Comparison of ENCODE assay signal across 8 cellular contexts in the genomic region with DNA sequence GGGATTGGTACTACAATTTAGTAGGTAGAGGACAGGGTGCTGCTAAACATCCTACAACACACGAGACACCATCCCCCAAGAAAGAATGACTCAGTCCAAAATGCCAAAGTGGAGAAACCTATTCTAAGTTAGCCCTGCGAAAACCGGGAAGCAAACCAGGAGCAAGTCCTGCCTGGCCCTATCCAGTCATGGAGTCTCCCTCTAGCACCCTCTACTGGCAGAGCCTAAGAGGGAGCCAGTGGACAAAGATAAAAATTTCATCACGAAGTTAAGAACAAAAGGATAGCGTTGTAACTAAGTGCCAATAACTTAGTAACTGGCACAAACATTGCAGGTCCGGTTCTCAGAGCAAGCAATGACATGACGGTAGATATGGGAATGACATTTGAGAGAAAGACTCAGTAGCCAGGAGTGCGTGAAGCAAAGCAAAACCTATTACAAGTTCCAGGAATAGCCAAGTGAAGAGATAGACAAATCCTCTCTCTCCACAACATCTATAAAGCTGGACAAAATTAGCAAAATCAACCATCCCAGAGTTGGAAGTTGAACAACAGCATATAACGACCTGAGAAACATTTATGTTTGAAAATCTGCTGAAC.
DNase-seq lines count a peak whose midpoint lies in the region; ATAC-seq and TF ChIP-seq lines count a peak whose summit lies in the region.

No MANE protein-coding gene starts in this region.

- no peak overlapping the region for H3K27ac ChIP-seq in CD4-positive, alpha-beta T cell (ENCODE audit: low read depth, low read length)
- H3K27ac ChIP-seq in adrenal gland (no peak overlapping the region), right atrium auricular region (no peak overlapping the region)

- intact Hi-C loops in CD4-positive, alpha-beta T cell (cut with DNase I, micrococcal nuclease), result no loop called here
- intact Hi-C loops in adrenal gland (cut with DNase I), result no loop called here
- intact Hi-C loops in activated T-helper 2 cell treated with anti-CD3 and anti-CD28 coated beads, Interferon-gamma antibody, Interleukin-2, Interleukin-4, amounts not matched to agents 10 μg/mL and 5 μg/mL and 100 μg/mL, durations not matched to agents 14 hours and 24 hours and 36 hours (cut with micrococcal nuclease), result no loop called here

- no peaks in the 10 kb centered on the region for H3K9me3 Mint-ChIP-seq in CD4-positive, alpha-beta T cell
- peaks cover 1% of the 10 kb centered on the region for H3K9me3 Mint-ChIP-seq in activated T-helper 2 cell treated with anti-CD3 and anti-CD28 coated beads, Interferon-gamma antibody, Interleukin-2, Interleukin-4, amounts not matched to agents 10 μg/mL and 5 μg/mL and 100 μg/mL, durations not matched to agents 14 hours and 24 hours and 36 hours

- H3K36me3 ChIP-seq in adrenal gland (replicated peaks in 1 of 2) (no peaks in the 10 kb centered on the region), right atrium auricular region (no peaks in the 10 kb centered on the region)

- CTCF ChIA-PET in CD4-positive, alpha-beta T cell (lab: Charles Lee), result interaction anchor here (1.0 kb wide), 1 partner anchor 11 kb away, joined by 3 read pairs; no protein-coding TSS in a partner anchor

- H3K4me3 ChIP-seq in adrenal gland (no peak overlapping the region), right atrium auricular region (no peak overlapping the region), retinal pigment epithelial cell (ENCODE audit: low read length) (no peak overlapping the region)

- no peaks in the 10 kb centered on the region for H3K4me1 Mint-ChIP-seq in CD4-positive, alpha-beta T cell (ENCODE audit: low read depth)
- no peaks in the 10 kb centered on the region for H3K4me1 Mint-ChIP-seq in activated T-helper 2 cell treated with anti-CD3 and anti-CD28 coated beads, Interferon-gamma antibody, Interleukin-2, Interleukin-4, amounts not matched to agents 10 μg/mL and 5 μg/mL and 100 μg/mL, durations not matched to agents 14 hours and 24 hours and 36 hours (ENCODE audit: low read depth)

- no peak overlapping the region for H3K27ac Mint-ChIP-seq in CD4-positive, alpha-beta T cell
- H3K27ac Mint-ChIP-seq in activated T-helper 2 cell treated with anti-CD3 and anti-CD28 coated beads, Interferon-gamma antibody, Interleukin-2, Interleukin-4, amounts not matched to agents 10 μg/mL and 5 μg/mL and 100 μg/mL, durations not matched to agents 14 hours and 24 hours and 36 hours, result no peak overlapping the region

- ATAC-seq in CD4-positive, alpha-beta T cell (ENCODE audit: poor library complexity), result no peak
- peak; percentile 59 for ATAC-seq in GM21723 (IDR thresholded peaks at IDR 0.05; ENCODE audit: unreplicated experiment)
- ATAC-seq in GM18520 (IDR thresholded peaks at IDR 0.05; ENCODE audit: unreplicated experiment), result no peak

- H3K27me3 Mint-ChIP-seq in CD4-positive, alpha-beta T cell, result no peaks in the 10 kb centered on the region
- no peaks in the 10 kb centered on the region for H3K27me3 Mint-ChIP-seq in activated T-helper 2 cell treated with anti-CD3 and anti-CD28 coated beads, Interferon-gamma antibody, Interleukin-2, Interleukin-4, amounts not matched to agents 10 μg/mL and 5 μg/mL and 100 μg/mL, durations not matched to agents 14 hours and 24 hours and 36 hours (ENCODE audit: low read depth)

- H3K27me3 ChIP-seq in CD4-positive, alpha-beta T cell (ENCODE audit: control insufficient read depth, insufficient read depth, low read length), result no peaks in the 10 kb centered on the region
- H3K27me3 ChIP-seq in adrenal gland (no peaks in the 10 kb centered on the region), right atrium auricular region (no peaks in the 10 kb centered on the region)

- peak; percentile 16 for TF ChIP-seq CTCF in CD4-positive, alpha-beta T cell (IDR thresholded peaks at IDR 0.05)
- TF ChIP-seq CTCF in adrenal gland (IDR thresholded peaks at IDR 0.05) (peak; percentile 61 to 89 (median 70)), right atrium auricular region (IDR thresholded peaks at IDR 0.05) (peak; percentile 82 to 90), retinal pigment epithelial cell (conservative IDR thresholded peaks at IDR 0.05; ENCODE audit: low read depth, low read length) (peak; percentile 99)

- no peak for TF ChIP-seq POLR2A in adrenal gland (IDR thresholded peaks at IDR 0.05)

- POLR2A ChIA-PET in CD4-positive, alpha-beta T cell (lab: Charles Lee), result no interaction called here

- H3K4me1 ChIP-seq in adrenal gland (replicated peaks in 1 of 2) (no peaks in the 10 kb centered on the region), right atrium auricular region (peaks cover 0 to 6% of the 10 kb centered on the region in 2 donors)

- no peak for DNase-seq in CD4-positive, alpha-beta T cell
- DNase-seq in NCI-H2171 treated with DMSO at 0.1 percent for 48 hours (lab: John Stamatoyannopoulos, UW) (peak; percentile 42), adrenal gland (peak; percentile 64 to 80 (median 69)), right atrium auricular region (ENCODE audit: low spot score) (peak; percentile 61), retinal pigment epithelial cell (ENCODE audit: low read depth) (peak; percentile 20)
- no peak for DNase-seq in activated T-helper 2 cell treated with anti-CD3 and anti-CD28 coated beads, Interferon-gamma antibody, Interleukin-2, Interleukin-4, amounts not matched to agents 10 μg/mL and 5 μg/mL and 100 μg/mL, durations not matched to agents 14 hours and 24 hours and 36 hours (ENCODE audit: low spot score)

- no peaks in the 10 kb centered on the region for H3K36me3 Mint-ChIP-seq in CD4-positive, alpha-beta T cell (ENCODE audit: low read depth)
- no peaks in the 10 kb centered on the region for H3K36me3 Mint-ChIP-seq in activated T-helper 2 cell treated with anti-CD3 and anti-CD28 coated beads, Interferon-gamma antibody, Interleukin-2, Interleukin-4, amounts not matched to agents 10 μg/mL and 5 μg/mL and 100 μg/mL, durations not matched to agents 14 hours and 24 hours and 36 hours (ENCODE audit: low read depth)

- 18 to 25% (median 22%) methylated on average over 9 of the region's 9 CpGs for WGBS in adrenal gland, 4 donors

- H3K9me3 ChIP-seq in CD4-positive, alpha-beta T cell (ENCODE audit: control insufficient read depth, low read length), result no peaks in the 10 kb centered on the region
- H3K9me3 ChIP-seq in adrenal gland (replicated peaks in 1 of 3) (no peaks in the 10 kb centered on the region), right atrium auricular region (no peaks in the 10 kb centered on the region)

- no peak overlapping the region for H3K4me3 Mint-ChIP-seq in CD4-positive, alpha-beta T cell
- no peak overlapping the region for H3K4me3 Mint-ChIP-seq in activated T-helper 2 cell treated with anti-CD3 and anti-CD28 coated beads, Interferon-gamma antibody, Interleukin-2, Interleukin-4, amounts not matched to agents 10 μg/mL and 5 μg/mL and 100 μg/mL, durations not matched to agents 14 hours and 24 hours and 36 hours (ENCODE audit: low read depth)

Comparison
In these comparisons a context has a peak if more than half of its experiments do, and no peak if none do; other contexts are left out.
1. DNase-seq: peak in NCI-H2171 treated with DMSO at 0.1 percent for 48 hours (single experiment), adrenal gland (7 of 7), right atrium auricular region (single experiment) and retinal pigment epithelial cell (single experiment); none in CD4-positive, alpha-beta T cell (0 of 10) and activated T-helper 2 cell treated with anti-CD3 and anti-CD28 coated beads, Interferon-gamma antibody, Interleukin-2, Interleukin-4, amounts not matched to agents 10 μg/mL and 5 μg/mL and 100 μg/mL, durations not matched to agents 14 hours and 24 hours and 36 hours (single experiment).
2. CTCF ChIP-seq: peak in every context shown above with its lines; median percentile 99 in retinal pigment epithelial cell; 86 in right atrium auricular region; 70 in adrenal gland; 16 in CD4-positive, alpha-beta T cell.